In genomic region chr12:122646568-122647220, GRCh38 we compare ENCODE assay signal across 10 cellular contexts. TPM values are rescaled to one million over a fixed set of nuclear protein-coding genes. Genes with fewer than 3 reads are reported as not detected.
DNase-seq lines count a peak whose midpoint lies in the region; ATAC-seq, FAIRE-seq and TF ChIP-seq lines count a peak whose summit lies in the region.
"Had no signal": no experiment of that assay in that cellular context is flagged by ENCODE, and none has a peak within 500 bp of the region (broad histone marks: within the 10 kb centered on the region; RNA-seq: fewer than 3 reads in every experiment).

No MANE protein-coding gene starts in this region.

- no peak overlapping the region for H2AFZ ChIP-seq in OCI-LY1 (ENCODE audit: low read length)

- H3K27me3 ChIP-seq in OCI-LY1 (ENCODE audit: insufficient read depth, low read length), result no peaks in the 10 kb centered on the region
- H3K27me3 ChIP-seq in vagina, result no peaks in the 10 kb centered on the region
- no peaks in the 10 kb centered on the region for H3K27me3 ChIP-seq in sigmoid colon

- no peaks in the 10 kb centered on the region for H3K9me3 ChIP-seq in OCI-LY1 (ENCODE audit: low read length)
- no peaks in the 10 kb centered on the region for H3K9me3 ChIP-seq in vagina
- H3K9me3 ChIP-seq in sigmoid colon, result no peaks in the 10 kb centered on the region

- peak; percentile 89 for ATAC-seq in HG02759 (IDR thresholded peaks at IDR 0.05; ENCODE audit: unreplicated experiment)

- intact Hi-C loops in vagina (cut with DNase I), result no loop called here
- intact Hi-C loops in sigmoid colon (cut with DNase I), result no loop called here

- H3K4me1 ChIP-seq in OCI-LY1 (ENCODE audit: insufficient read depth, low read length, severe bottlenecking) (peaks cover 9% of the 10 kb centered on the region), vagina (no peaks in the 10 kb centered on the region), sigmoid colon (no peaks in the 10 kb centered on the region)

- 46 to 68% methylated on average over 8 of the region's 8 CpGs for WGBS in sigmoid colon, 2 donors

- TF ChIP-seq EP300 in sigmoid colon (IDR thresholded peaks at IDR 0.05), result no peak

- H3K27ac ChIP-seq in OCI-LY1 (ENCODE audit: low read depth, low read length, poor library complexity, severe bottlenecking) (no peak overlapping the region), vagina (no peak overlapping the region), sigmoid colon (no peak overlapping the region)

- H3K4me3 ChIP-seq in OCI-LY1 (ENCODE audit: low read depth, low read length, poor library complexity, severe bottlenecking), result no peak overlapping the region
- H3K4me3 ChIP-seq in vagina, result no peak overlapping the region
- no peak overlapping the region for H3K4me3 ChIP-seq in sigmoid colon

- H3K27me3 Mint-ChIP-seq in activated naive CD4-positive, alpha-beta T cell treated with anti-CD3 and anti-CD28 coated beads, Interleukin-2, amount 10 ng/mL, durations not matched to agents 7 days and 5 days, result no peaks in the 10 kb centered on the region

- FAIRE-seq in GM18507 (lab: Jason Lieb, UNC), result peak; percentile 83
- FAIRE-seq: TTC549 had no signal

- no peaks in the 10 kb centered on the region for H3K9me2 ChIP-seq in OCI-LY1 (ENCODE audit: low read depth, low read length)

- peaks cover 6% of the 10 kb centered on the region for H3K36me3 Mint-ChIP-seq in activated naive CD4-positive, alpha-beta T cell treated with anti-CD3 and anti-CD28 coated beads, Interleukin-2, amount 10 ng/mL, durations not matched to agents 7 days and 5 days

- H3K36me3 ChIP-seq in OCI-LY1 (ENCODE audit: insufficient read depth, low read length) (no peaks in the 10 kb centered on the region), vagina (no peaks in the 10 kb centered on the region), sigmoid colon (no peaks in the 10 kb centered on the region)

- H4K20me1 ChIP-seq in OCI-LY1 (ENCODE audit: insufficient read depth, low read length), result no peaks in the 10 kb centered on the region

- peak overlapping the region; percentile 45 for H3K4me2 ChIP-seq in OCI-LY1 (ENCODE audit: low read length)

- no peak overlapping the region for H3K9ac ChIP-seq in OCI-LY1 (ENCODE audit: low read length)

- no peaks in the 10 kb centered on the region for H3K79me2 ChIP-seq in OCI-LY1 (ENCODE audit: insufficient read depth, low read length)

- peak overlapping the region; percentile 4 for H3K27ac Mint-ChIP-seq in activated naive CD4-positive, alpha-beta T cell treated with anti-CD3 and anti-CD28 coated beads, Interleukin-2, amount 10 ng/mL, durations not matched to agents 7 days and 5 days

- TF ChIP-seq POLR2A in vagina (IDR thresholded peaks at IDR 0.05), result no peak
- no peak for TF ChIP-seq POLR2A in sigmoid colon (IDR thresholded peaks at IDR 0.05)

- no peak overlapping the region for H3K4me3 Mint-ChIP-seq in activated naive CD4-positive, alpha-beta T cell treated with anti-CD3 and anti-CD28 coated beads, Interleukin-2, amount 10 ng/mL, durations not matched to agents 7 days and 5 days

- H3K9me3 Mint-ChIP-seq in activated naive CD4-positive, alpha-beta T cell treated with anti-CD3 and anti-CD28 coated beads, Interleukin-2, amount 10 ng/mL, durations not matched to agents 7 days and 5 days, result no peaks in the 10 kb centered on the region

- no peaks in the 10 kb centered on the region for H3F3A ChIP-seq in OCI-LY1 (ENCODE audit: insufficient read depth, low read length)

- DNase-seq in GM18507 (ENCODE audit: extremely low spot score, insufficient read length, low read depth), result no peak
- DNase-seq in activated naive CD4-positive, alpha-beta T cell treated with anti-CD3 and anti-CD28 coated beads, Interleukin-2, amount 10 ng/mL, durations not matched to agents 7 days and 5 days, result peak; percentile 47
- peak; percentile 3 for DNase-seq in stimulated activated CD4-positive, alpha-beta T cell treated with anti-CD3 and anti-CD28 coated beads, Interleukin-12 subunit alpha, Interleukin-12 subunit beta, amount 100 ng/mL, for 4 hours
- no peak for DNase-seq in vagina (ENCODE audit: extremely low spot score in 2 of 2)
- DNase-seq in sigmoid colon, result no peak
- no peak for DNase-seq in kidney tubule cell (ENCODE audit: low spot score)

- TF ChIP-seq CTCF in OCI-LY1 (IDR thresholded peaks at IDR 0.05; ENCODE audit: low read length) (no peak), vagina (IDR thresholded peaks at IDR 0.05) (no peak), sigmoid colon (IDR thresholded peaks at IDR 0.05) (no peak)

- CTCF ChIA-PET in activated naive CD4-positive, alpha-beta T cell treated with anti-CD3 and anti-CD28 coated beads, Interleukin-2, amount 10 ng/mL, durations not matched to agents 7 days and 5 days (lab: Charles Lee), result interaction anchor here (1.3 kb wide), 1 partner anchor 9 kb away, joined by 3 read pairs; no protein-coding TSS in a partner anchor

- H3K4me1 Mint-ChIP-seq in activated naive CD4-positive, alpha-beta T cell treated with anti-CD3 and anti-CD28 coated beads, Interleukin-2, amount 10 ng/mL, durations not matched to agents 7 days and 5 days, result peaks cover 15% of the 10 kb centered on the region

RNA-seq across cellular contexts. Expression of gene HCAR2, which starts 56.5 kb away (rescaled TPM):
- total RNA-seq in vagina (7.9 TPM), sigmoid colon (under 1 TPM in 1 of 4 donors, not detected in 3; 0.36 TPM)
- under 1 TPM; 0.60 to 0.98 (median 0.92) TPM for polyA plus RNA-seq in sigmoid colon
- total RNA-seq: renal cortical epithelial cell had no signal

Comparison
In these comparisons a context has a peak if more than half of its experiments do, and no peak if none do; other contexts are left out.
1. DNase-seq: peak in activated naive CD4-positive, alpha-beta T cell treated with anti-CD3 and anti-CD28 coated beads, Interleukin-2, amount 10 ng/mL, durations not matched to agents 7 days and 5 days (single experiment) and stimulated activated CD4-positive, alpha-beta T cell treated with anti-CD3 and anti-CD28 coated beads, Interleukin-12 subunit alpha, Interleukin-12 subunit beta, amount 100 ng/mL, for 4 hours (single experiment); none in GM18507 (single experiment), vagina (0 of 2), sigmoid colon (single experiment) and kidney tubule cell (single experiment).